Comparison of ENCODE assay signal across 1 cellular context in genomic region chr16:48632137-48632774, GRCh38.
TF ChIP-seq lines count a peak whose summit lies in the region.

No MANE protein-coding gene starts in this region.

TF ChIP-seq in HepG2, 621 proteins besides CTCF, POLR2A, EP300 and RAD21 (continued from another document and continues in another):
- TF ChIP-seq ZNF660 (CRISPR knock-in tag; IDR thresholded peaks at IDR 0.05; ENCODE audit: borderline replicate concordance, low read depth) (no peak), ZNF569 (CRISPR knock-in tag; IDR thresholded peaks at IDR 0.05; ENCODE audit: borderline replicate concordance) (no peak), MTF2 (CRISPR knock-in tag; IDR thresholded peaks at IDR 0.05; ENCODE audit: borderline replicate concordance) (no peak), CAMTA2 (CRISPR knock-in tag; IDR thresholded peaks at IDR 0.05; ENCODE audit: borderline replicate concordance) (no peak), ZNF598 (CRISPR knock-in tag; IDR thresholded peaks at IDR 0.05; ENCODE audit: borderline replicate concordance) (no peak), ADNP (CRISPR knock-in tag; IDR thresholded peaks at IDR 0.05) (peak; percentile 39; the same call in 1 of the 2 replicates), ZNF382 (CRISPR knock-in tag; IDR thresholded peaks at IDR 0.05; ENCODE audit: borderline replicate concordance) (no peak), TOE1 (CRISPR knock-in tag; IDR thresholded peaks at IDR 0.05) (no peak), SSRP1 (CRISPR knock-in tag; IDR thresholded peaks at IDR 0.05) (0 out of 2 replicates have a peak, but pooled peaks have one; percentile 22), FOXK2 (IDR thresholded peaks at IDR 0.05) (no peak), SAFB2 (CRISPR knock-in tag; IDR thresholded peaks at IDR 0.05; ENCODE audit: borderline replicate concordance, low read depth) (no peak), KLF6 (CRISPR knock-in tag; IDR thresholded peaks at IDR 0.05) (no peak), FOXP1 (IDR thresholded peaks at IDR 0.05) (no peak), FOXP1 (CRISPR knock-in tag; IDR thresholded peaks at IDR 0.05) (no peak), ZNF12 (CRISPR knock-in tag; IDR thresholded peaks at IDR 0.05) (peak; percentile 32; the same call in 1 of the 2 replicates), NFIB (CRISPR knock-in tag; IDR thresholded peaks at IDR 0.05; ENCODE audit: borderline replicate concordance) (no peak), ZNF207 (IDR thresholded peaks at IDR 0.05; ENCODE audit: borderline replicate concordance) (no peak), PHF5A (CRISPR knock-in tag; IDR thresholded peaks at IDR 0.05; ENCODE audit: low read depth, unreplicated experiment) (no peak), SP4 (CRISPR knock-in tag; IDR thresholded peaks at IDR 0.05) (no peak), ZNF589 (CRISPR knock-in tag; conservative IDR thresholded peaks at IDR 0.05) (no peak), THAP7 (CRISPR knock-in tag; IDR thresholded peaks at IDR 0.05) (no peak), FOXK1 (CRISPR knock-in tag; IDR thresholded peaks at IDR 0.05; ENCODE audit: borderline replicate concordance, low read depth) (no peak), ZNF281 (CRISPR knock-in tag; IDR thresholded peaks at IDR 0.05; ENCODE audit: borderline replicate concordance) (no peak), NBN (conservative IDR thresholded peaks at IDR 0.05) (no peak), DPF2 (CRISPR knock-in tag; IDR thresholded peaks at IDR 0.05; ENCODE audit: borderline replicate concordance, low read depth) (no peak), ATF7-NPFF (CRISPR knock-in tag; IDR thresholded peaks at IDR 0.05; ENCODE audit: low read depth) (no peak), ZNF17 (CRISPR knock-in tag; IDR thresholded peaks at IDR 0.05) (no peak), ZNF501 (CRISPR knock-in tag; IDR thresholded peaks at IDR 0.05) (0 out of 2 replicates have a peak, but pooled peaks have one; percentile 17), STAT5B (CRISPR knock-in tag; IDR thresholded peaks at IDR 0.05) (no peak), PAX8 (CRISPR knock-in tag; IDR thresholded peaks at IDR 0.05; ENCODE audit: borderline replicate concordance) (no peak), CENPT (CRISPR knock-in tag; IDR thresholded peaks at IDR 0.05; ENCODE audit: low read depth) (no peak), KAT8 (CRISPR knock-in tag; IDR thresholded peaks at IDR 0.05) (peak; percentile 57), MBNL3 (CRISPR knock-in tag; conservative IDR thresholded peaks at IDR 0.05) (no peak), PHF8 (CRISPR knock-in tag; IDR thresholded peaks at IDR 0.05) (no peak), ZNF737 (CRISPR knock-in tag; IDR thresholded peaks at IDR 0.05; ENCODE audit: borderline replicate concordance) (no peak), ZNF234 (CRISPR knock-in tag; conservative IDR thresholded peaks at IDR 0.05) (no peak), TGIF2 (CRISPR knock-in tag; IDR thresholded peaks at IDR 0.05) (peak; percentile 80), ZNF546 (CRISPR knock-in tag; conservative IDR thresholded peaks at IDR 0.05) (no peak), ZNF891 (CRISPR knock-in tag; IDR thresholded peaks at IDR 0.05) (no peak), YEATS2 (CRISPR knock-in tag; IDR thresholded peaks at IDR 0.05; ENCODE audit: borderline replicate concordance) (no peak), MYNN (CRISPR knock-in tag; IDR thresholded peaks at IDR 0.05; ENCODE audit: low read depth) (no peak), MAX (IDR thresholded peaks at IDR 0.05) (peak; percentile 84), PITX1 (CRISPR knock-in tag; IDR thresholded peaks at IDR 0.05) (no peak), CHD2 (IDR thresholded peaks at IDR 0.05; ENCODE audit: low read depth, low read length) (no peak), RCOR2 (CRISPR knock-in tag; IDR thresholded peaks at IDR 0.05) (peak; percentile 56; the same call in 1 of the 2 replicates), CEBPG (CRISPR knock-in tag; IDR thresholded peaks at IDR 0.05) (no peak; the same call in 1 of the 2 replicates), NPAS2 (CRISPR knock-in tag; IDR thresholded peaks at IDR 0.05; ENCODE audit: borderline replicate concordance) (no peak), CHD4 (IDR thresholded peaks at IDR 0.05; ENCODE audit: borderline replicate concordance, low read length) (no peak), TBX3 (IDR thresholded peaks at IDR 0.05; ENCODE audit: borderline replicate concordance) (no peak), ZNF343 (CRISPR knock-in tag; IDR thresholded peaks at IDR 0.05) (no peak), ZNF3 (CRISPR knock-in tag; IDR thresholded peaks at IDR 0.05) (no peak), ZFP36L1 (CRISPR knock-in tag; IDR thresholded peaks at IDR 0.05) (no peak), JUNB (CRISPR knock-in tag; IDR thresholded peaks at IDR 0.05; ENCODE audit: borderline replicate concordance) (no peak), RXRA (CRISPR knock-in tag; IDR thresholded peaks at IDR 0.05) (no peak), ZSCAN29 (CRISPR knock-in tag; conservative IDR thresholded peaks at IDR 0.05) (no peak), CSRNP2 (CRISPR knock-in tag; conservative IDR thresholded peaks at IDR 0.05; ENCODE audit: low read depth) (no peak), ZNF337 (CRISPR knock-in tag; IDR thresholded peaks at IDR 0.05; ENCODE audit: borderline replicate concordance, low read depth) (no peak), FOXA1 (IDR thresholded peaks at IDR 0.05) (no peak), FOXA1 (CRISPR knock-in tag; IDR thresholded peaks at IDR 0.05) (no peak), TFDP2 (CRISPR knock-in tag; IDR thresholded peaks at IDR 0.05) (peak; percentile 25; the same call in 1 of the 2 replicates), ZNF329 (CRISPR knock-in tag; IDR thresholded peaks at IDR 0.05; ENCODE audit: low read depth) (no peak), PPARG (CRISPR knock-in tag; conservative IDR thresholded peaks at IDR 0.05) (no peak), ZBTB26 (CRISPR knock-in tag; IDR thresholded peaks at IDR 0.05; ENCODE audit: borderline replicate concordance) (no peak), ZBTB37 (CRISPR knock-in tag; IDR thresholded peaks at IDR 0.05) (no peak), ZNF530 (CRISPR knock-in tag; IDR thresholded peaks at IDR 0.05; ENCODE audit: low read depth) (no peak), PAWR (CRISPR knock-in tag; IDR thresholded peaks at IDR 0.05; ENCODE audit: borderline replicate concordance) (no peak), RERE (CRISPR knock-in tag; IDR thresholded peaks at IDR 0.05; ENCODE audit: low read depth) (no peak)
